ENCODE assay signal across 9 cellular contexts in genomic region chr3:48739617-48739954, GRCh38. TPM values are rescaled to one million over a fixed set of nuclear protein-coding genes. Genes with fewer than 3 reads are reported as not detected.
DNase-seq lines count a peak whose midpoint lies in the region; ATAC-seq and TF ChIP-seq lines count a peak whose summit lies in the region.
"Had no signal": no experiment of that assay in that cellular context is flagged by ENCODE, and none has a peak within 500 bp of the region (broad histone marks: within the 10 kb centered on the region; RNA-seq: fewer than 3 reads in every experiment).

No MANE protein-coding gene starts in this region.

- no peaks in the 10 kb centered on the region for H3K27me3 Mint-ChIP-seq in activated CD8-positive, alpha-beta T cell treated with anti-CD3 and anti-CD28 coated beads for 36 hours
- H3K27me3 Mint-ChIP-seq in Caco-2 (ENCODE audit: insufficient read depth, unreplicated experiment) = no peaks in the 10 kb centered on the region
- H3K27me3 Mint-ChIP-seq: activated CD4-positive, alpha-beta memory T cell treated with anti-CD3 and anti-CD28 coated beads for 36 hours had no signal

- TF ChIP-seq POLR2A in thyroid gland (IDR thresholded peaks at IDR 0.05) = no peak

- 81 to 83% methylated on average over 1 to 6 of the region's 6 CpGs for WGBS in thyroid gland, 2 donors

- no peak for DNase-seq in activated CD8-positive, alpha-beta T cell treated with anti-CD3 and anti-CD28 coated beads for 36 hours
- DNase-seq in mucosa of descending colon (peak in 1 of 3 donors; percentile 36), thyroid gland (no peak), Caco-2 (no peak)

- no peak overlapping the region for H3K4me3 ChIP-seq in mucosa of descending colon
- no peak overlapping the region for H3K4me3 ChIP-seq in thyroid gland (replicated peaks in 1 of 3)
- H3K4me3 ChIP-seq in Caco-2 (ENCODE audit: low read depth, low read length) = no peak overlapping the region
- H3K4me3 ChIP-seq: cardiac muscle cell had no signal

- no peak overlapping the region for H3K4me3 Mint-ChIP-seq in activated CD8-positive, alpha-beta T cell treated with anti-CD3 and anti-CD28 coated beads for 36 hours
- H3K4me3 Mint-ChIP-seq in Caco-2 (ENCODE audit: unreplicated experiment) = no peak overlapping the region
- H3K4me3 Mint-ChIP-seq: activated CD4-positive, alpha-beta memory T cell treated with anti-CD3 and anti-CD28 coated beads for 36 hours had no signal

- POLR2A ChIA-PET in activated CD8-positive, alpha-beta T cell treated with anti-CD3 and anti-CD28 coated beads for 36 hours (lab: Charles Lee) = interaction anchor here (1.0 to 1.9 kb wide), 3 partner anchors 23 to 73 kb away, joined by 4 to 5 read pairs (median 5); partner anchors contain the start of gene IP6K2
- POLR2A ChIA-PET in Caco-2 (lab: Charles Lee) = interaction anchor here (1.8 kb wide), 1 partner anchor 23 kb away, joined by 13 read pairs; the partner anchor contains the start of gene IP6K2

- H3K4me1 ChIP-seq in mucosa of descending colon (ENCODE audit: low read depth) (peaks cover 58% of the 10 kb centered on the region), thyroid gland (peaks cover 0 to 20% of the 10 kb centered on the region in 2 donors), Caco-2 (peaks cover 26% of the 10 kb centered on the region)

- no peaks in the 10 kb centered on the region for H3K9me3 ChIP-seq in mucosa of descending colon
- no peaks in the 10 kb centered on the region for H3K9me3 ChIP-seq in thyroid gland
- no peaks in the 10 kb centered on the region for H3K9me3 ChIP-seq in Caco-2

- no peaks in the 10 kb centered on the region for H3K36me3 Mint-ChIP-seq in activated CD8-positive, alpha-beta T cell treated with anti-CD3 and anti-CD28 coated beads for 36 hours (ENCODE audit: low read depth)
- peaks cover 11% of the 10 kb centered on the region for H3K36me3 Mint-ChIP-seq in Caco-2 (ENCODE audit: insufficient read depth, unreplicated experiment)
- H3K36me3 Mint-ChIP-seq: activated CD4-positive, alpha-beta memory T cell treated with anti-CD3 and anti-CD28 coated beads for 36 hours had no signal

- no peak overlapping the region for H3K27ac Mint-ChIP-seq in activated CD8-positive, alpha-beta T cell treated with anti-CD3 and anti-CD28 coated beads for 36 hours
- H3K27ac Mint-ChIP-seq in Caco-2 (ENCODE audit: unreplicated experiment) = no peak overlapping the region
- H3K27ac Mint-ChIP-seq: activated CD4-positive, alpha-beta memory T cell treated with anti-CD3 and anti-CD28 coated beads for 36 hours had no signal

- peak overlapping the region in 2 of 3 donors; percentile 40 to 66 for H3K27ac ChIP-seq in thyroid gland

- no TSS peak for BruUV-seq in Caco-2 (replicated peaks; lab: Mats Ljungman, UMichigan)

- H3K9me3 Mint-ChIP-seq in activated CD8-positive, alpha-beta T cell treated with anti-CD3 and anti-CD28 coated beads for 36 hours = no peaks in the 10 kb centered on the region
- H3K9me3 Mint-ChIP-seq in Caco-2 (ENCODE audit: unreplicated experiment) = no peaks in the 10 kb centered on the region
- H3K9me3 Mint-ChIP-seq: activated CD4-positive, alpha-beta memory T cell treated with anti-CD3 and anti-CD28 coated beads for 36 hours had no signal

- no peaks in the 10 kb centered on the region for H3K36me3 ChIP-seq in mucosa of descending colon (ENCODE audit: low read depth)
- H3K36me3 ChIP-seq in thyroid gland = no peaks in the 10 kb centered on the region
- no peaks in the 10 kb centered on the region; the same call in 1 of the 2 replicates for H3K36me3 ChIP-seq in Caco-2 (ENCODE audit: control insufficient read depth, insufficient read depth, low read length)
- H3K36me3 ChIP-seq: cardiac muscle cell had no signal

- peaks cover 2% of the 10 kb centered on the region for H3K4me1 Mint-ChIP-seq in activated CD8-positive, alpha-beta T cell treated with anti-CD3 and anti-CD28 coated beads for 36 hours (ENCODE audit: low read depth)
- H3K4me1 Mint-ChIP-seq in Caco-2 (ENCODE audit: low read depth, unreplicated experiment) = peaks cover 6% of the 10 kb centered on the region

- no peak for TF ChIP-seq CTCF in activated CD8-positive, alpha-beta T cell treated with anti-CD3 and anti-CD28 coated beads for 36 hours (IDR thresholded peaks at IDR 0.05)
- no peak for TF ChIP-seq CTCF in mucosa of descending colon (IDR thresholded peaks at IDR 0.05)
- no peak for TF ChIP-seq CTCF in thyroid gland (IDR thresholded peaks at IDR 0.05)
- no peak for TF ChIP-seq CTCF in Caco-2 (IDR thresholded peaks at IDR 0.05; ENCODE audit: insufficient read depth in 1 of 2, low read depth in 1 of 2, low read length in 1 of 2, severe bottlenecking in 1 of 2, unreplicated experiment in 1 of 2)

- ATAC-seq in HG02678 (IDR thresholded peaks at IDR 0.05; ENCODE audit: unreplicated experiment) (peak; percentile 23), mucosa of descending colon (peak; percentile 0), HG02642 (IDR thresholded peaks at IDR 0.05; ENCODE audit: poor library complexity, unreplicated experiment) (no peak), HG03442 (IDR thresholded peaks at IDR 0.05; ENCODE audit: unreplicated experiment) (no peak)
- ATAC-seq in activated CD8-positive, alpha-beta T cell treated with anti-CD3 and anti-CD28 coated beads for 36 hours = peak; percentile 39

- no peaks in the 10 kb centered on the region for H3K27me3 ChIP-seq in thyroid gland
- no peaks in the 10 kb centered on the region for H3K27me3 ChIP-seq in Caco-2 (replicated peaks; ENCODE audit: control insufficient read depth, insufficient read depth, low read length)
- H3K27me3 ChIP-seq: cardiac muscle cell had no signal

- CTCF ChIA-PET in activated CD8-positive, alpha-beta T cell treated with anti-CD3 and anti-CD28 coated beads for 36 hours (lab: Charles Lee) = interaction anchor here (0.6 to 3.1 kb wide), 31 partner anchors 8 to 339 kb away, joined by 3 to 10 read pairs (median 4); partner anchors contain the start of genes NCKIPSD, PRKAR2A and SLC25A20
- CTCF ChIA-PET in Caco-2 (lab: Charles Lee) = interaction anchor here (0.6 to 1.7 kb wide), 6 partner anchors 23 to 268 kb away, joined by 3 to 7 read pairs (median 4); partner anchors contain the start of genes IP6K2, NCKIPSD, PRKAR2A and SLC26A6

- intact Hi-C loops in activated CD8-positive, alpha-beta T cell treated with anti-CD3 and anti-CD28 coated beads for 36 hours (cut with micrococcal nuclease) = no loop called here
- intact Hi-C loops in mucosa of descending colon (cut with DNase I, micrococcal nuclease) = no loop called here
- intact Hi-C loops in thyroid gland (cut with DNase I) = no loop called here
- intact Hi-C loops in Caco-2 (cut with micrococcal nuclease; ENCODE audit: unreplicated experiment) = no loop called here

RNA-seq across cellular contexts. Expression of gene IP6K2, which starts 22.6 kb away (rescaled TPM):
- 10 to 100 TPM; 47.7 to 48.0 TPM for total RNA-seq in activated CD8-positive, alpha-beta T cell treated with anti-CD3 and anti-CD28 coated beads for 36 hours
- 100 to 1,000 TPM in 2 of 3 donors, 10 to 100 TPM in 1; 99.3 to 199 (median 137) TPM for total RNA-seq in mucosa of descending colon
- total RNA-seq in thyroid gland = 100 to 1,000 TPM in 2 of 4 donors, 10 to 100 TPM in 2; 64.3 to 145 (median 93.0) TPM
- total RNA-seq in Caco-2 (2022) = 91.7 and 100 TPM in 2 replicates

RNA-seq across cellular contexts. Expression of gene NCKIPSD, which starts 53.9 kb away (rescaled TPM):
- total RNA-seq in activated CD8-positive, alpha-beta T cell treated with anti-CD3 and anti-CD28 coated beads for 36 hours = 10 to 100 TPM; 69.7 to 73.8 TPM
- total RNA-seq in mucosa of descending colon = 10 to 100 TPM; 21.7 to 27.3 (median 23.7) TPM
- 10 to 100 TPM; 21.6 to 32.2 (median 31.7) TPM for total RNA-seq in thyroid gland
- total RNA-seq in Caco-2 (2022) = 30.1 and 30.2 TPM in 2 replicates

Comparison
In these comparisons a context has a peak if more than half of its experiments do, and no peak if none do; other contexts are left out.
1. ATAC-seq: peak in HG02678 (single experiment), activated CD8-positive, alpha-beta T cell treated with anti-CD3 and anti-CD28 coated beads for 36 hours (single experiment) and mucosa of descending colon (single experiment); none in HG02642 (single experiment) and HG03442 (single experiment).